ENCODE assay signal across 8 cellular contexts in genomic region chr9:123679330-123679987, GRCh38.
DNase-seq lines count a peak whose midpoint lies in the region; ATAC-seq and TF ChIP-seq lines count a peak whose summit lies in the region.

No MANE protein-coding gene starts in this region.

- H3K4me3 ChIP-seq in mucosa of descending colon: no peak overlapping the region

- H3K36me3 ChIP-seq in mucosa of descending colon (ENCODE audit: low read depth): no peaks in the 10 kb centered on the region

- intact Hi-C loops in mucosa of descending colon (cut with DNase I, micrococcal nuclease): no loop called here

- peaks cover 15% of the 10 kb centered on the region for H3K4me1 ChIP-seq in mucosa of descending colon (ENCODE audit: low read depth)

- H3K9me3 ChIP-seq in mucosa of descending colon: no peaks in the 10 kb centered on the region

- peak; percentile 92 for ATAC-seq in HG02642 (IDR thresholded peaks at IDR 0.05; ENCODE audit: poor library complexity, unreplicated experiment)
- ATAC-seq in mucosa of descending colon: peak; percentile 67

- peak in 2 of 3 donors; percentile 8 for DNase-seq in stimulated activated CD4-positive, alpha-beta T cell treated with anti-CD3 and anti-CD28 coated beads, Interleukin-12 subunit alpha, Interleukin-12 subunit beta, amount 100 ng/mL, for 48 hours (ENCODE audit: low read depth in 2 of 3, low spot score in 1 of 3)
- DNase-seq in stimulated activated CD4-positive, alpha-beta T cell treated with anti-CD3 and anti-CD28 coated beads, Interleukin-4, amount 100 ng/mL, for 1 hour: no peak
- DNase-seq in NCI-H748 (lab: John Stamatoyannopoulos, UW; ENCODE audit: unreplicated experiment): peak; percentile 85
- DNase-seq in mucosa of descending colon: peak; percentile 39 to 57 (median 52)
- no peak for DNase-seq in NCI-H2196 (lab: John Stamatoyannopoulos, UW; ENCODE audit: unreplicated experiment)
- no peak for DNase-seq in NCI-H1694 (lab: John Stamatoyannopoulos, UW)
- no peak for DNase-seq in OCI-M1 (lab: John Stamatoyannopoulos, UW)

- TF ChIP-seq CTCF in mucosa of descending colon (IDR thresholded peaks at IDR 0.05): no peak

Comparison
In these comparisons a context has a peak if more than half of its experiments do, and no peak if none do; other contexts are left out.
1. DNase-seq: peak in stimulated activated CD4-positive, alpha-beta T cell treated with anti-CD3 and anti-CD28 coated beads, Interleukin-12 subunit alpha, Interleukin-12 subunit beta, amount 100 ng/mL, for 48 hours (2 of 3), NCI-H748 (single experiment) and mucosa of descending colon (3 of 3); none in stimulated activated CD4-positive, alpha-beta T cell treated with anti-CD3 and anti-CD28 coated beads, Interleukin-4, amount 100 ng/mL, for 1 hour (single experiment), NCI-H2196 (single experiment), NCI-H1694 (single experiment) and OCI-M1 (single experiment).